In genomic region chr17:41424111-41424635, GRCh38 we compare ENCODE assay signal across 7 cellular contexts. TPM values are rescaled to one million over a fixed set of nuclear protein-coding genes. Genes with fewer than 3 reads are reported as not detected.
"Had no signal": no experiment of that assay in that cellular context is flagged by ENCODE, and none has a peak within 500 bp of the region (broad histone marks: within the 10 kb centered on the region; RNA-seq: fewer than 3 reads in every experiment).

TSS of gene KRT37 (minus strand) at chr17:41424585. CDS start at chr17:41424523, 62 bp downstream.

- H3K4me3 Mint-ChIP-seq: GM23338, H9 had no signal

- H3K4me2 ChIP-seq: GM23338 had no signal

- DNase-seq: H9, HCEC 1CT had no signal

- H3K9me3 Mint-ChIP-seq: GM23338, H9 had no signal

- H3K27ac Mint-ChIP-seq: GM23338 had no signal

- H2AFZ ChIP-seq: GM23338 had no signal

- ATAC-seq: GM23338, HepG2, K562 had no signal

- H3K4me3 ChIP-seq: GM23338, K562 had no signal

RNA-seq across cellular contexts. Expression of gene KRT37, which starts in this region (rescaled TPM):
- total RNA-seq: GM23338, H1, H9, HepG2, HT-29, K562 had no signal
- polyA plus RNA-seq: GM23338, H1, K562 had no signal
